10 cellular contexts compared by ENCODE assay signal in the genomic region with DNA sequence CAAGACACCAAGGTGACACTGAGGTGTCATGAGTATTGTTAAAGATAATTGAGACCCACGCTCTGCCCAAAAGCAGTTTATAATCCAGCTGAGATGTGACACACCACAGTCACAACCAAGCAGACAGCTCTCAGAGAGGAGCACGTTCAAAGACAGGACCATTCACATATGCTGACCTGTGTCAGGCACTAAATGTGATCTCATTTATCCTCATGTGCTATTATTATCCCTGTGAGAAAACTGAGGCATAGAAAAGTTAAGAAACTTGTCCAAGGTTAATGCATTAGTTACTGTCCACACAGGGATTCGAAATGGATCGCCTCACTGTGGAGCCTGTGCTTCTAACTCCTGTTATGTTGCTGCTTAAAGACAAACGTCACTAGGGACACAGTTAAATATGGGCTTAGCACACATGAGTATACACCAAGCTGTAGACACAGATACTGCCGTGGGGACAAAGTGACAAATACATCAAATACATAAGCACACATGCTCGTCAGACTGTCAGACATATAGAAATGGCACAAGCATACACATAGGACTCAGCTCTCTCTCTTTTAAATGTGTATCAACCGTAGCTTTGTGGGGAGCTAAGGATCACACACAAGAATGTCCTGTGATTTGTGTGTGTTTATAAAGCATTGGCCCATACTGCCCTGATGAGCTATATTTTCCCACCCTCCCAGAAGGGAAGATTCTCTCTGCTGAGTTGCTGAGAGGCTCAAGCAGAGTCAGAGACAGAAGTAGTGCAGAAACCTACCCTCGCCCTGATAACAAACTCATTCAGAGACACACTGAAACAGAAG. TPM values are rescaled to one million over a fixed set of nuclear protein-coding genes. Genes with fewer than 3 reads are reported as not detected.
DNase-seq lines count a peak whose midpoint lies in the region; ATAC-seq and TF ChIP-seq lines count a peak whose summit lies in the region.
"Had no signal": no experiment of that assay in that cellular context is flagged by ENCODE, and none has a peak within 500 bp of the region (broad histone marks: within the 10 kb centered on the region; RNA-seq: fewer than 3 reads in every experiment).

No MANE protein-coding gene starts in this region.

- 78% methylated on average over 9 of the region's 9 CpGs for WGBS in suprapubic skin

- H3K36me3 Mint-ChIP-seq in activated T-cell treated with anti-CD3 and anti-CD28 coated beads, Interleukin-2, amount 50 U/mL, for 24 hours (ENCODE audit: low read depth), result peaks cover 7% of the 10 kb centered on the region
- no peaks in the 10 kb centered on the region for H3K36me3 Mint-ChIP-seq in activated T-cell treated with anti-CD3 and anti-CD28 coated beads, Interleukin-2, amount 50 U/mL, for 4 hours (ENCODE audit: insufficient read depth)
- no peaks in the 10 kb centered on the region for H3K36me3 Mint-ChIP-seq in activated naive CD8-positive, alpha-beta T cell treated with anti-CD3 and anti-CD28 coated beads, Interleukin-2, amount 50 U/mL, for 24 hours (ENCODE audit: low read depth)

- TF ChIP-seq EP300 in suprapubic skin (IDR thresholded peaks at IDR 0.05), result no peak

- H3K9me3 Mint-ChIP-seq in activated T-cell treated with anti-CD3 and anti-CD28 coated beads, Interleukin-2, amount 50 U/mL, for 24 hours, result no peaks in the 10 kb centered on the region
- no peaks in the 10 kb centered on the region for H3K9me3 Mint-ChIP-seq in activated T-cell treated with anti-CD3 and anti-CD28 coated beads, Interleukin-2, amount 50 U/mL, for 4 hours
- no peaks in the 10 kb centered on the region for H3K9me3 Mint-ChIP-seq in activated naive CD8-positive, alpha-beta T cell treated with anti-CD3 and anti-CD28 coated beads, Interleukin-2, amount 50 U/mL, for 24 hours

- intact Hi-C loops in posterior cingulate gyrus (cut with DNase I), result loop anchor here (1.0 to 5.0 kb wide), 3 partner anchors 90 to 275 kb away; partner anchors contain the start of gene CASQ1

- no peak overlapping the region for H3K4me3 ChIP-seq in suprapubic skin

- peak overlapping the region; percentile 86 for H3K27ac Mint-ChIP-seq in activated T-cell treated with anti-CD3 and anti-CD28 coated beads, Interleukin-2, amount 50 U/mL, for 24 hours
- H3K27ac Mint-ChIP-seq in activated naive CD8-positive, alpha-beta T cell treated with anti-CD3 and anti-CD28 coated beads, Interleukin-2, amount 50 U/mL, for 24 hours, result peak overlapping the region; percentile 91

- no peak for TF ChIP-seq POLR2A in suprapubic skin (IDR thresholded peaks at IDR 0.05)

- H3K4me1 Mint-ChIP-seq in activated T-cell treated with anti-CD3 and anti-CD28 coated beads, Interleukin-2, amount 50 U/mL, for 24 hours (ENCODE audit: low read depth), result peaks cover 46% of the 10 kb centered on the region
- H3K4me1 Mint-ChIP-seq in activated T-cell treated with anti-CD3 and anti-CD28 coated beads, Interleukin-2, amount 50 U/mL, for 4 hours (ENCODE audit: low read depth), result peaks cover 42% of the 10 kb centered on the region
- peaks cover 48% of the 10 kb centered on the region for H3K4me1 Mint-ChIP-seq in activated naive CD8-positive, alpha-beta T cell treated with anti-CD3 and anti-CD28 coated beads, Interleukin-2, amount 50 U/mL, for 24 hours

- DNase-seq in activated T-cell treated with anti-CD3 and anti-CD28 coated beads, Interleukin-2, amount 50 U/mL, for 24 hours, result no peak
- no peak for DNase-seq in activated T-cell treated with anti-CD3 and anti-CD28 coated beads, Interleukin-2, amount 50 U/mL, for 4 hours
- no peak for DNase-seq in activated naive CD8-positive, alpha-beta T cell treated with anti-CD3 and anti-CD28 coated beads, Interleukin-2, amount 50 U/mL, for 24 hours
- DNase-seq in medulla oblongata (ENCODE audit: extremely low spot score) (peak; percentile 49), suprapubic skin (ENCODE audit: low spot score in 2 of 2) (no peak), posterior cingulate gyrus (no peak)

- no peaks in the 10 kb centered on the region for H3K9me3 ChIP-seq in suprapubic skin

- no peaks in the 10 kb centered on the region for H3K36me3 ChIP-seq in suprapubic skin

- no peak overlapping the region for H3K4me3 Mint-ChIP-seq in activated T-cell treated with anti-CD3 and anti-CD28 coated beads, Interleukin-2, amount 50 U/mL, for 24 hours
- H3K4me3 Mint-ChIP-seq in activated T-cell treated with anti-CD3 and anti-CD28 coated beads, Interleukin-2, amount 50 U/mL, for 4 hours, result no peak overlapping the region
- H3K4me3 Mint-ChIP-seq in activated naive CD8-positive, alpha-beta T cell treated with anti-CD3 and anti-CD28 coated beads, Interleukin-2, amount 50 U/mL, for 24 hours, result no peak overlapping the region

- H3K27me3 Mint-ChIP-seq in activated T-cell treated with anti-CD3 and anti-CD28 coated beads, Interleukin-2, amount 50 U/mL, for 24 hours, result no peaks in the 10 kb centered on the region
- H3K27me3 Mint-ChIP-seq in activated T-cell treated with anti-CD3 and anti-CD28 coated beads, Interleukin-2, amount 50 U/mL, for 4 hours (ENCODE audit: low read depth), result no peaks in the 10 kb centered on the region
- H3K27me3 Mint-ChIP-seq in activated naive CD8-positive, alpha-beta T cell treated with anti-CD3 and anti-CD28 coated beads, Interleukin-2, amount 50 U/mL, for 24 hours, result no peaks in the 10 kb centered on the region

- H3K27ac ChIP-seq in suprapubic skin, result peak overlapping the region; percentile 46
- H3K27ac ChIP-seq: SK-N-MC had no signal

- no peaks in the 10 kb centered on the region for H3K27me3 ChIP-seq in suprapubic skin

- H3K4me1 ChIP-seq in suprapubic skin, result peaks cover 51% of the 10 kb centered on the region

- TF ChIP-seq CTCF in suprapubic skin (IDR thresholded peaks at IDR 0.05), result no peak

- no peak for ATAC-seq in activated T-cell treated with anti-CD3 and anti-CD28 coated beads, Interleukin-2, amount 50 U/mL, for 4 hours
- no peak for ATAC-seq in activated naive CD8-positive, alpha-beta T cell treated with anti-CD3 and anti-CD28 coated beads, Interleukin-2, amount 50 U/mL, for 24 hours
- no peak for ATAC-seq in HG03354 (IDR thresholded peaks at IDR 0.05; ENCODE audit: poor library complexity, severe bottlenecking, unreplicated experiment)
- no peak for ATAC-seq in GM19023 (IDR thresholded peaks at IDR 0.05; ENCODE audit: unreplicated experiment)

RNA-seq across cellular contexts. Expression of gene IGSF8, which starts 3.5 kb away (rescaled TPM):
- 10 to 100 TPM; 30.5 to 45.7 (median 43.1) TPM for total RNA-seq in activated T-cell treated with anti-CD3 and anti-CD28 coated beads, Interleukin-2, amount 50 U/mL, for 4 hours
- 10 to 100 TPM; 44.1 to 90.5 (median 50.8) TPM for total RNA-seq in suprapubic skin

RNA-seq across cellular contexts. Expression of gene ATP1A2, which starts 13.6 kb away (rescaled TPM):
- total RNA-seq in activated T-cell treated with anti-CD3 and anti-CD28 coated beads, Interleukin-2, amount 50 U/mL, for 4 hours, result not detected
- 1 to 10 TPM; 4.2 to 6.9 (median 4.8) TPM for total RNA-seq in suprapubic skin

RNA-seq across cellular contexts. Expression of gene KCNJ9, which starts 20.6 kb away (rescaled TPM):
- total RNA-seq in activated T-cell treated with anti-CD3 and anti-CD28 coated beads, Interleukin-2, amount 50 U/mL, for 4 hours, result not detected
- total RNA-seq in suprapubic skin, result under 1 TPM in 1 of 4 donors, not detected in 3; 0.13 TPM
- total RNA-seq: renal cortical epithelial cell had no signal

RNA-seq across cellular contexts. Expression of gene KCNJ10, which starts 32.0 kb away (rescaled TPM):
- under 1 TPM in 1 of 3 donors, not detected in 2; 0.32 TPM for total RNA-seq in activated T-cell treated with anti-CD3 and anti-CD28 coated beads, Interleukin-2, amount 50 U/mL, for 4 hours
- total RNA-seq in suprapubic skin, result not detected

RNA-seq across cellular contexts. Expression of gene ATP1A4, which starts 49.5 kb away (rescaled TPM):
- total RNA-seq in activated T-cell treated with anti-CD3 and anti-CD28 coated beads, Interleukin-2, amount 50 U/mL, for 4 hours, result not detected
- not detected for total RNA-seq in suprapubic skin
- total RNA-seq: renal cortical epithelial cell had no signal

Comparison
In these comparisons a context has a peak if more than half of its experiments do, and no peak if none do; other contexts are left out.
1. RNA of gene ATP1A2, which starts 13.6 kb away (total RNA-seq): 4.2 to 6.9 TPM in suprapubic skin; not detected in activated T-cell treated with anti-CD3 and anti-CD28 coated beads, Interleukin-2, amount 50 U/mL, for 4 hours; every median in the first group is over 4 times any median in the second.